8 cellular contexts compared by ENCODE assay signal in genomic region chr12:53379389-53380103, GRCh38. TPM values are rescaled to one million over a fixed set of nuclear protein-coding genes. Genes with fewer than 3 reads are reported as not detected.
DNase-seq lines count a peak whose midpoint lies in the region; ATAC-seq and TF ChIP-seq lines count a peak whose summit lies in the region.

No MANE protein-coding gene starts in this region.

- H3K4me3 ChIP-seq in SK-N-MC (peak overlapping the region; percentile 89), tibial nerve (peak overlapping the region; percentile 49 to 89 (median 60))

- 0% methylated on average over 29 of the region's 29 CpGs for WGBS in tibial nerve, 2 donors

- no peak overlapping the region for H3K4me3 Mint-ChIP-seq in activated naive CD8-positive, alpha-beta T cell treated with anti-CD3 and anti-CD28 coated beads, Interleukin-2, amount 10 ng/mL, durations not matched to agents 7 days and 5 days
- no peak overlapping the region for H3K4me3 Mint-ChIP-seq in osteocyte (ENCODE audit: unreplicated experiment)

- H3K4me1 ChIP-seq in tibial nerve, result peaks cover 0 to 45% (median 37%) of the 10 kb centered on the region in 4 donors

- H3K9me3 Mint-ChIP-seq in activated naive CD8-positive, alpha-beta T cell treated with anti-CD3 and anti-CD28 coated beads, Interleukin-2, amount 10 ng/mL, durations not matched to agents 7 days and 5 days, result no peaks in the 10 kb centered on the region
- H3K9me3 Mint-ChIP-seq in osteocyte (ENCODE audit: unreplicated experiment), result no peaks in the 10 kb centered on the region

- peaks cover 30% of the 10 kb centered on the region for H3K4me1 Mint-ChIP-seq in activated naive CD8-positive, alpha-beta T cell treated with anti-CD3 and anti-CD28 coated beads, Interleukin-2, amount 10 ng/mL, durations not matched to agents 7 days and 5 days
- peaks cover 36% of the 10 kb centered on the region for H3K4me1 Mint-ChIP-seq in osteocyte (ENCODE audit: unreplicated experiment)

- H3K27me3 Mint-ChIP-seq in activated naive CD8-positive, alpha-beta T cell treated with anti-CD3 and anti-CD28 coated beads, Interleukin-2, amount 10 ng/mL, durations not matched to agents 7 days and 5 days, result no peaks in the 10 kb centered on the region
- no peaks in the 10 kb centered on the region for H3K27me3 Mint-ChIP-seq in osteocyte (ENCODE audit: unreplicated experiment)

- ATAC-seq in HG02610 (IDR thresholded peaks at IDR 0.05; ENCODE audit: unreplicated experiment), result peak; percentile 73
- ATAC-seq in activated naive CD8-positive, alpha-beta T cell treated with anti-CD3 and anti-CD28 coated beads, Interleukin-2, amount 10 ng/mL, durations not matched to agents 7 days and 5 days (ENCODE audit: low read depth), result peak; percentile 78
- peak; percentile 89 for ATAC-seq in Right ventricle myocardium inferior

- intact Hi-C loops in Right ventricle myocardium inferior (cut with DNase I), result no loop called here

- DNase-seq in NCI-H1092 (lab: John Stamatoyannopoulos, UW), result peak; percentile 99
- DNase-seq in SK-N-MC (ENCODE audit: low read depth, low spot score), result peak; percentile 100
- DNase-seq in activated naive CD8-positive, alpha-beta T cell treated with anti-CD3 and anti-CD28 coated beads, Interleukin-2, amount 10 ng/mL, durations not matched to agents 7 days and 5 days, result peak; percentile 80
- peak; percentile 97 for DNase-seq in Right ventricle myocardium inferior (ENCODE audit: missing footprints)
- DNase-seq in osteocyte (ENCODE audit: extremely low spot score, unreplicated experiment), result peak; percentile 99
- DNase-seq in tibial nerve (ENCODE audit: low spot score in 2 of 2), result peak; percentile 99 to 100

- no peak for TF ChIP-seq CTCF in osteocyte (IDR thresholded peaks at IDR 0.05)
- peak in 1 of 5 experiments; percentile 16 for TF ChIP-seq CTCF in tibial nerve (IDR thresholded peaks at IDR 0.05)

- POLR2A ChIA-PET in activated naive CD8-positive, alpha-beta T cell treated with anti-CD3 and anti-CD28 coated beads, Interleukin-2, amount 10 ng/mL, durations not matched to agents 7 days and 5 days (lab: Charles Lee), result interaction anchor here (0.5 to 2.1 kb wide), 24 partner anchors 9 to 885 kb away, joined by 3 to 21 read pairs (median 4); partner anchors contain the start of genes AAAS, CSAD, ESPL1 and MAP3K12

- peaks cover 28% of the 10 kb centered on the region for H3K36me3 Mint-ChIP-seq in activated naive CD8-positive, alpha-beta T cell treated with anti-CD3 and anti-CD28 coated beads, Interleukin-2, amount 10 ng/mL, durations not matched to agents 7 days and 5 days
- H3K36me3 Mint-ChIP-seq in osteocyte (ENCODE audit: unreplicated experiment), result peaks cover 16% of the 10 kb centered on the region

- H3K36me3 ChIP-seq in SK-N-MC (ENCODE audit: insufficient read depth, low read length) (peaks cover 34% of the 10 kb centered on the region), tibial nerve (peaks cover 0 to 30% (median 15%) of the 10 kb centered on the region in 3 donors)

- no peaks in the 10 kb centered on the region for H3K9me3 ChIP-seq in SK-N-MC (ENCODE audit: low read depth, low read length)
- H3K9me3 ChIP-seq in tibial nerve, result no peaks in the 10 kb centered on the region

- TF ChIP-seq POLR2A in GM10847 (IDR thresholded peaks at IDR 0.05; ENCODE audit: extremely low read depth, insufficient read length) (peak; percentile 88), tibial nerve (IDR thresholded peaks at IDR 0.05) (peak; percentile 89 to 94)

- H3K27ac Mint-ChIP-seq in activated naive CD8-positive, alpha-beta T cell treated with anti-CD3 and anti-CD28 coated beads, Interleukin-2, amount 10 ng/mL, durations not matched to agents 7 days and 5 days, result no peak overlapping the region
- H3K27ac Mint-ChIP-seq in osteocyte (ENCODE audit: unreplicated experiment), result no peak overlapping the region

- TF ChIP-seq EP300 in tibial nerve (IDR thresholded peaks at IDR 0.05), result peak in 1 of 2 donors; percentile 99

- H3K27me3 ChIP-seq in tibial nerve, result no peaks in the 10 kb centered on the region

- peak overlapping the region; percentile 96 for H3K9ac ChIP-seq in SK-N-MC (ENCODE audit: insufficient read length)

- H3K27ac ChIP-seq in SK-N-MC (peak overlapping the region; percentile 98), tibial nerve (peak overlapping the region; percentile 97 to 99 (median 98))

RNA-seq across cellular contexts. Expression of gene SP1, which starts 0.4 kb away (rescaled TPM):
- total RNA-seq in activated naive CD8-positive, alpha-beta T cell treated with anti-CD3 and anti-CD28 coated beads, Interleukin-2, amount 10 ng/mL, durations not matched to agents 7 days and 5 days, result 10 to 100 TPM; 88.7 to 96.2 TPM
- 31.3 TPM for total RNA-seq in Right ventricle myocardium inferior
- total RNA-seq in osteocyte, result 77.0 and 83.3 TPM in 2 replicates
- 10 to 100 TPM; 45.3 to 81.5 (median 65.0) TPM for total RNA-seq in tibial nerve

RNA-seq across cellular contexts. Expression of gene SP7, which starts 43.4 kb away (rescaled TPM):
- not detected for total RNA-seq in activated naive CD8-positive, alpha-beta T cell treated with anti-CD3 and anti-CD28 coated beads, Interleukin-2, amount 10 ng/mL, durations not matched to agents 7 days and 5 days
- total RNA-seq in Right ventricle myocardium inferior (not detected), osteocyte (not detected in 2 replicates), tibial nerve (under 1 TPM in 1 of 4 donors, not detected in 3; 0.21 TPM)

RNA-seq across cellular contexts. Expression of gene AMHR2, which starts 44.1 kb away (rescaled TPM):
- total RNA-seq in activated naive CD8-positive, alpha-beta T cell treated with anti-CD3 and anti-CD28 coated beads, Interleukin-2, amount 10 ng/mL, durations not matched to agents 7 days and 5 days, result not detected
- total RNA-seq in Right ventricle myocardium inferior, result not detected
- not detected in 2 replicates for total RNA-seq in osteocyte
- total RNA-seq in tibial nerve, result not detected

RNA-seq across cellular contexts. Expression of gene AAAS, which starts 58.1 kb away (rescaled TPM):
- total RNA-seq in activated naive CD8-positive, alpha-beta T cell treated with anti-CD3 and anti-CD28 coated beads, Interleukin-2, amount 10 ng/mL, durations not matched to agents 7 days and 5 days, result 10 to 100 TPM; 65.0 to 67.0 TPM
- total RNA-seq in Right ventricle myocardium inferior (38.5 TPM), osteocyte (66.3 and 72.8 TPM in 2 replicates), tibial nerve (10 to 100 TPM; 55.5 to 76.8 (median 64.5) TPM)

Comparison
In these comparisons a context has a peak if more than half of its experiments do, and no peak if none do; other contexts are left out.
1. Peak in every context shown above with its lines: DNase-seq, ATAC-seq, H3K4me3 ChIP-seq and H3K27ac ChIP-seq.